In genomic region chr16:648071-648785, GRCh38 we compare ENCODE assay signal across 6 cellular contexts. TPM values are rescaled to one million over a fixed set of nuclear protein-coding genes. Genes with fewer than 3 reads are reported as not detected.
DNase-seq lines count a peak whose midpoint lies in the region; ATAC-seq and TF ChIP-seq lines count a peak whose summit lies in the region.

No MANE protein-coding gene starts in this region.

- H3K36me3 ChIP-seq in Peyer's patch, result peaks cover 0 to 2% (median 0%) of the 10 kb centered on the region in 3 donors

- H3K9ac ChIP-seq in H9 (ENCODE audit: extremely low read depth, insufficient read length, low read length), result peak overlapping the region; percentile 23

- peaks cover 2 to 15% (median 4%) of the 10 kb centered on the region in 3 experiments; a peak in 4 of 7 replicates for H3K36me3 Mint-ChIP-seq in H9 (ENCODE audit: insufficient read depth in 1 of 3, low read depth in 3 of 3)
- peaks cover 9% of the 10 kb centered on the region for H3K36me3 Mint-ChIP-seq in effector memory CD8-positive, alpha-beta T cell (ENCODE audit: insufficient read depth)

- no CpG with 5 or more reads among the region's 25 CpGs for WGBS in H9 (ENCODE audit: extremely low coverage, insufficient read length, low lambda C conversion rate)

- H4K20me1 ChIP-seq in H9 (ENCODE audit: control insufficient read depth, insufficient read depth, insufficient read length), result no peaks in the 10 kb centered on the region

- no peak overlapping the region for H2AK5ac ChIP-seq in H9 (ENCODE audit: insufficient read length, low read length)

- H3K27ac Mint-ChIP-seq in H9, result peak overlapping the region in 1 of 3 experiments; percentile 83; a peak in 1 of 7 replicates
- peak overlapping the region; percentile 41 to 80 for H3K27ac Mint-ChIP-seq in effector memory CD8-positive, alpha-beta T cell

- no peak overlapping the region for H3K56ac ChIP-seq in H9 (ENCODE audit: insufficient read length, low read depth, low read length)

- peak overlapping the region; percentile 43 for H3K4me2 ChIP-seq in H9 (ENCODE audit: insufficient read depth, insufficient read length, low read length)

- H3K18ac ChIP-seq in H9 (ENCODE audit: insufficient read length, low read depth, low read length), result no peak overlapping the region

- no peaks in the 10 kb centered on the region for H3K79me2 ChIP-seq in H9 (ENCODE audit: insufficient read depth, low read length)

- no peak overlapping the region for H4K5ac ChIP-seq in H9 (ENCODE audit: insufficient read length, low read depth, low read length)

- H3K27me3 Mint-ChIP-seq in H9 (ENCODE audit: low read depth), result no peaks in the 10 kb centered on the region; the same call in 1 of the 2 replicates
- H3K27me3 Mint-ChIP-seq in effector memory CD8-positive, alpha-beta T cell, result no peaks in the 10 kb centered on the region

- no peaks in the 10 kb centered on the region for H3K9me3 Mint-ChIP-seq in H9
- no peaks in the 10 kb centered on the region for H3K9me3 Mint-ChIP-seq in effector memory CD8-positive, alpha-beta T cell

- TF ChIP-seq CTCF in H9 (conservative IDR thresholded peaks at IDR 0.05) (peak; percentile 75), Peyer's patch (IDR thresholded peaks at IDR 0.05) (peak; percentile 23 to 82 (median 55))

- H3K14ac ChIP-seq in H9 (ENCODE audit: insufficient read depth, low read length), result no peak overlapping the region; the same call in 1 of the 2 replicates

- no peak overlapping the region for H2BK120ac ChIP-seq in H9 (ENCODE audit: low read depth, low read length, poor library complexity, severe bottlenecking)

- DNase-seq in H9 (peak; percentile 71), Peyer's patch (peak; percentile 48 to 93 (median 90)), skeletal muscle cell (ENCODE audit: low read depth) (no peak)
- no peak for DNase-seq in effector memory CD8-positive, alpha-beta T cell

- no peak overlapping the region for H3K4ac ChIP-seq in H9 (ENCODE audit: low read depth, low read length)

- peak overlapping the region; percentile 74 to 84 for H3K4me3 Mint-ChIP-seq in H9
- H3K4me3 Mint-ChIP-seq in effector memory CD8-positive, alpha-beta T cell, result peak overlapping the region; percentile 63 to 74

- TF ChIP-seq POLR2A in Peyer's patch (IDR thresholded peaks at IDR 0.05), result peak; percentile 62 to 66

- H3K27ac ChIP-seq in H9 (ENCODE audit: insufficient read length, low read depth, low read length) (no peak overlapping the region), Peyer's patch (peak overlapping the region; percentile 90 to 98 (median 95))

- H4K91ac ChIP-seq in H9 (ENCODE audit: insufficient read length, low read depth, low read length), result no peak overlapping the region

- H3K9me3 ChIP-seq in H9 (ENCODE audit: control insufficient read depth, low read depth, low read length) (no peaks in the 10 kb centered on the region), Peyer's patch (no peaks in the 10 kb centered on the region)

- H2BK5ac ChIP-seq in H9 (ENCODE audit: insufficient read length, low read length), result no peak overlapping the region

- no peak for ATAC-seq in effector memory CD8-positive, alpha-beta T cell (replicated peaks)
- ATAC-seq in HG03039 (IDR thresholded peaks at IDR 0.05; ENCODE audit: unreplicated experiment), result no peak
- ATAC-seq in activated CD4-positive, CD25-positive, alpha-beta regulatory T cell treated with anti-CD3 and anti-CD28 coated beads, Interleukin-2, amount 50 U/mL, for 24 hours, result no peak

- no peak overlapping the region for H2BK12ac ChIP-seq in H9 (ENCODE audit: insufficient read length, low read depth, low read length)

- H3K79me1 ChIP-seq in H9 (ENCODE audit: insufficient read depth, low read depth, low read length, poor library complexity, severe bottlenecking), result no peaks in the 10 kb centered on the region

- H3K4me1 ChIP-seq in H9 (ENCODE audit: insufficient read depth, low read length) (no peaks in the 10 kb centered on the region), Peyer's patch (peaks cover 0 to 64% (median 17%) of the 10 kb centered on the region in 4 donors)

- H4K8ac ChIP-seq in H9 (replicated peaks; ENCODE audit: insufficient read length, low read depth, low read length), result no peak overlapping the region

- no peak overlapping the region for H3K23ac ChIP-seq in H9 (ENCODE audit: insufficient read length, low read depth, low read length)

- peaks cover 9% of the 10 kb centered on the region for H3K23me2 ChIP-seq in H9 (ENCODE audit: insufficient read length, low read depth, low read length, poor library complexity, severe bottlenecking)

- no peak overlapping the region for H3T11ph ChIP-seq in H9 (ENCODE audit: low read length)

- H2AFZ ChIP-seq in H9 (ENCODE audit: low read length), result no peak overlapping the region

- H3K27me3 ChIP-seq in H9 (ENCODE audit: insufficient read depth, low read length) (no peaks in the 10 kb centered on the region), Peyer's patch (no peaks in the 10 kb centered on the region)

- peaks cover 2 to 12% of the 10 kb centered on the region in 2 experiments; a peak in 3 of 4 replicates for H3K4me1 Mint-ChIP-seq in H9
- H3K4me1 Mint-ChIP-seq in effector memory CD8-positive, alpha-beta T cell (ENCODE audit: low read depth in 2 of 2), result peaks cover 0 to 3% of the 10 kb centered on the region in 2 donors

- no peak overlapping the region for H2BK15ac ChIP-seq in H9 (ENCODE audit: low read depth, low read length)

- H3K4me3 ChIP-seq in Peyer's patch, result peak overlapping the region; percentile 65 to 80 (median 76)
- H3K4me3 ChIP-seq in skeletal muscle cell (ENCODE audit: low read depth, low read length), result peak overlapping the region; percentile 67

- H2BK20ac ChIP-seq in H9 (ENCODE audit: low read depth, low read length, poor library complexity, severe bottlenecking), result no peak overlapping the region

RNA-seq across cellular contexts. Expression of gene WDR90, which starts 0.9 kb away (rescaled TPM):
- 61.8 and 68.2 TPM in 2 replicates for total RNA-seq in H9 (2021)
- total RNA-seq in Peyer's patch, result 100 to 1,000 TPM in 2 of 4 donors, 10 to 100 TPM in 2; 29.8 to 154 (median 73.6) TPM

RNA-seq across cellular contexts. Expression of gene MCRIP2, which starts 6.6 kb away (rescaled TPM):
- total RNA-seq in H9 (2021) (50.5 and 52.5 TPM in 2 replicates), Peyer's patch (100 to 1,000 TPM; 114 to 260 (median 222) TPM)

RNA-seq across cellular contexts. Expression of gene METTL26, which starts 12.1 kb away (rescaled TPM):
- total RNA-seq in H9 (2021) (108 and 109 TPM in 2 replicates), Peyer's patch (100 to 1,000 TPM in 1 of 4 donors, 10 to 100 TPM in 3; 44.5 to 153 (median 60.2) TPM)

RNA-seq across cellular contexts. Expression of gene WFIKKN1, which starts 17.4 kb away (rescaled TPM):
- total RNA-seq in H9 (2021) (8.3 and 8.7 TPM in 2 replicates), Peyer's patch (1 to 10 TPM; 2.5 to 6.2 (median 3.8) TPM)

RNA-seq across cellular contexts. Expression of gene RHOT2, which starts 19.7 kb away (rescaled TPM):
- total RNA-seq in H9 (2021), result 206 and 210 TPM in 2 replicates
- 100 to 1,000 TPM; 110 to 416 (median 239) TPM for total RNA-seq in Peyer's patch

Comparison
In these comparisons a context has a peak if more than half of its experiments do, and no peak if none do; other contexts are left out.
1. DNase-seq: peak in H9 (single experiment) and Peyer's patch (3 of 3); none in effector memory CD8-positive, alpha-beta T cell (0 of 3) and skeletal muscle cell (single experiment).